Comparison of ENCODE assay signal across 15 cellular contexts in genomic region chr2:189837336-189837735, GRCh38.
"Had no signal": no experiment of that assay in that cellular context is flagged by ENCODE, and none has a peak within 500 bp of the region (broad histone marks: within the 10 kb centered on the region; RNA-seq: fewer than 3 reads in every experiment).

No MANE protein-coding gene starts in this region.

- H3K9me3 Mint-ChIP-seq: activated CD8-positive, alpha-beta T cell treated with anti-CD3 and anti-CD28 coated beads for 36 hours; activated T-helper 1 cell treated with anti-CD3 and anti-CD28 coated beads, Interleukin-12 subunit alpha, Interleukin-12 subunit beta, Interleukin-2, Interleukin-4 antibody, amounts not matched to agents 30 ng/mL and 10 ng/mL and 1 ng/mL, durations not matched to agents 14 hours and 24 hours and 36 hours; effector memory CD8-positive, alpha-beta T cell; naive B cell had no signal

- H3K4me2 ChIP-seq: smooth muscle cell had no signal

- ATAC-seq: activated CD8-positive, alpha-beta T cell treated with anti-CD3 and anti-CD28 coated beads for 36 hours; effector memory CD8-positive, alpha-beta T cell; right cardiac atrium had no signal

- H3K27me3 ChIP-seq: adrenal gland had no signal

- DNase-seq: activated CD4-positive, alpha-beta T cell treated with anti-CD3 and anti-CD28 coated beads for 4 hours; activated CD8-positive, alpha-beta memory T cell treated with anti-CD3 and anti-CD28 coated beads, Interleukin-2, amount 50 U/mL, for 4 hours; activated CD8-positive, alpha-beta T cell treated with anti-CD3 and anti-CD28 coated beads for 36 hours; activated naive CD4-positive, alpha-beta T cell treated with Interleukin-2 at 50 U/mL for 16 hours; cortex of kidney; effector memory CD8-positive, alpha-beta T cell; hippocampal formation; midbrain; naive B cell; posterior cingulate gyrus; T1000 had no signal

- H3K36me3 ChIP-seq: adrenal gland had no signal

- H3K4me3 Mint-ChIP-seq: activated CD8-positive, alpha-beta T cell treated with anti-CD3 and anti-CD28 coated beads for 36 hours; activated T-helper 1 cell treated with anti-CD3 and anti-CD28 coated beads, Interleukin-12 subunit alpha, Interleukin-12 subunit beta, Interleukin-2, Interleukin-4 antibody, amounts not matched to agents 30 ng/mL and 10 ng/mL and 1 ng/mL, durations not matched to agents 14 hours and 24 hours and 36 hours; effector memory CD8-positive, alpha-beta T cell had no signal

- H3K4me3 ChIP-seq: adrenal gland, smooth muscle cell had no signal

- H3K9me3 ChIP-seq: adrenal gland had no signal

- H3K27ac Mint-ChIP-seq: activated CD8-positive, alpha-beta T cell treated with anti-CD3 and anti-CD28 coated beads for 36 hours; activated T-helper 1 cell treated with anti-CD3 and anti-CD28 coated beads, Interleukin-12 subunit alpha, Interleukin-12 subunit beta, Interleukin-2, Interleukin-4 antibody, amounts not matched to agents 30 ng/mL and 10 ng/mL and 1 ng/mL, durations not matched to agents 14 hours and 24 hours and 36 hours; effector memory CD8-positive, alpha-beta T cell; naive B cell had no signal

- H3K27me3 Mint-ChIP-seq: activated CD8-positive, alpha-beta T cell treated with anti-CD3 and anti-CD28 coated beads for 36 hours; effector memory CD8-positive, alpha-beta T cell; naive B cell had no signal

- H3K27ac ChIP-seq: adrenal gland had no signal
